Comparison of ENCODE assay signal across 2 cellular contexts in the genomic region with DNA sequence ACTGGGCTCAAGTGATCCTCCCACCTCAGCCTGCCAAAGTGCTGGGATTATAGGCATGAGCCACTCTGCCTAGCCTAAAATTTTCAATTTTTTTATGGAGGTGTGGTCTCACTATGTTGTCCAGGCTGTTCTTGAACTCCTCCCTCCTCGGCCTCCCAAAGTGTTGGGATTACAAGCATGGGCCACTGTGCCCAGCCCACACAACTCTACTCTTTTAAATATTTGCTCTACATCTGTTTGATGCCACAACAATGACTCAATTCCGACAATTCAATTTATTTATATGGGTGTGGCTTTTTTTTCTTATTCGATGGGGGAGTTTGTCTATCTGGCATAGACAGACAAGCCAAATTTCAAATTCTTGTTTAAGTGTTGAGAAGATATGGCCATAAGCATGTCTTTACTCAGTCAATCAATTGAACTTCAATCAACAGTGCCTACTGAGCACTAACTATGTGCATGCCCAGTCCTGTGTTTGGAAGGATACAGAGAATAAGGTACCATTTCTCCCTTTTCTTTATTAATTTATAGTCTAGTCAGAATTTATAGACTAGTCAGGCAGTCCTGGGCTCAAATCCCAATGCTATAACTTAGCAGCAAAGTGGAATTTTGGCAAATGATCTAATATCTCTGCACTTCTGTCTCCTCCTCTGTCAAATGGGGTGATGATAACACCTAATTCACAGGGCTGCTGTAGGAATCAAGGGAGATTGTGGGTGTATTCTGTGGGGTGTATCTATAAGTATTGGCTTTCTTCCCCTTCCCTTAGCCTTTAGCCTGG.
TF ChIP-seq lines count a peak whose summit lies in the region.

No MANE protein-coding gene starts in this region.

TF ChIP-seq in SK-N-SH treated with all-trans-retinoic acid at 6 μM for 48 hours, 23 proteins besides CTCF, POLR2A, EP300 and RAD21 (continued from another document):
- TF ChIP-seq CSDC2 (CRISPR knock-in tag; IDR thresholded peaks at IDR 0.05) (no peak), TOX (CRISPR knock-in tag; IDR thresholded peaks at IDR 0.05; ENCODE audit: borderline replicate concordance) (no peak), ESRRG (CRISPR knock-in tag; IDR thresholded peaks at IDR 0.05) (no peak)
TF ChIP-seq in SK-N-SH treated with all-trans-retinoic acid at 6 μM for 48 hours: peak in this region for 1.

TF ChIP-seq in SK-N-SH, 30 proteins besides CTCF, POLR2A, EP300 and RAD21 (continued from another document):
- TF ChIP-seq TEAD4 (IDR thresholded peaks at IDR 0.05; ENCODE audit: borderline replicate concordance, insufficient read depth), result no peak
- TF ChIP-seq, protein P1, sequence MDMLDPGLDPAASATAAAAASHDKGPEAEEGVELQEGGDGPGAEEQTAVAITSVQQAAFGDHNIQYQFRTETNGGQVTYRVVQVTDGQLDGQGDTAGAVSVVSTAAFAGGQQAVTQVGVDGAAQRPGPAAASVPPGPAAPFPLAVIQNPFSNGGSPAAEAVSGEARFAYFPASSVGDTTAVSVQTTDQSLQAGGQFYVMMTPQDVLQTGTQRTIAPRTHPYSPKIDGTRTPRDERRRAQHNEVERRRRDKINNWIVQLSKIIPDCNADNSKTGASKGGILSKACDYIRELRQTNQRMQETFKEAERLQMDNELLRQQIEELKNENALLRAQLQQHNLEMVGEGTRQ (IDR thresholded peaks at IDR 0.05; ENCODE audit: borderline replicate concordance, low read depth, low read length), result no peak
- no peak for TF ChIP-seq SIN3A (IDR thresholded peaks at IDR 0.05; ENCODE audit: borderline replicate concordance, low read depth, low read length)
- no peak for TF ChIP-seq FOXJ3 (CRISPR knock-in tag; IDR thresholded peaks at IDR 0.05)
- TF ChIP-seq, protein P2, sequence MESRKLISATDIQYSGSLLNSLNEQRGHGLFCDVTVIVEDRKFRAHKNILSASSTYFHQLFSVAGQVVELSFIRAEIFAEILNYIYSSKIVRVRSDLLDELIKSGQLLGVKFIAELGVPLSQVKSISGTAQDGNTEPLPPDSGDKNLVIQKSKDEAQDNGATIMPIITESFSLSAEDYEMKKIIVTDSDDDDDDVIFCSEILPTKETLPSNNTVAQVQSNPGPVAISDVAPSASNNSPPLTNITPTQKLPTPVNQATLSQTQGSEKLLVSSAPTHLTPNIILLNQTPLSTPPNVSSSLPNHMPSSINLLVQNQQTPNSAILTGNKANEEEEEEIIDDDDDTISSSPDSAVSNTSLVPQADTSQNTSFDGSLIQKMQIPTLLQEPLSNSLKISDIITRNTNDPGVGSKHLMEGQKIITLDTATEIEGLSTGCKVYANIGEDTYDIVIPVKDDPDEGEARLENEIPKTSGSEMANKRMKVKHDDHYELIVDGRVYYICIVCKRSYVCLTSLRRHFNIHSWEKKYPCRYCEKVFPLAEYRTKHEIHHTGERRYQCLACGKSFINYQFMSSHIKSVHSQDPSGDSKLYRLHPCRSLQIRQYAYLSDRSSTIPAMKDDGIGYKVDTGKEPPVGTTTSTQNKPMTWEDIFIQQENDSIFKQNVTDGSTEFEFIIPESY (IDR thresholded peaks at IDR 0.05; ENCODE audit: borderline replicate concordance, low read depth), result no peak
TF ChIP-seq in SK-N-SH: peak in this region for 0.
